In genomic region chr2:98936917-98937351, GRCh38 we compare ENCODE assay signal across 9 cellular contexts. TPM values are rescaled to one million over a fixed set of nuclear protein-coding genes. Genes with fewer than 3 reads are reported as not detected.
A peak's percentile ranks its signal among the peaks of the same experiment; 100 is the strongest.
DNase-seq lines count a peak whose midpoint lies in the region; ATAC-seq and TF ChIP-seq lines count a peak whose summit lies in the region.
"Had no signal": no experiment of that assay in that cellular context is flagged by ENCODE, and none has a peak within 500 bp of the region (broad histone marks: within the 10 kb centered on the region; RNA-seq: fewer than 3 reads in every experiment).

No MANE protein-coding gene starts in this region.

- H3K4me3 ChIP-seq in iPS-20b (ENCODE audit: low read length), result peak overlapping the region; percentile 61
- peak overlapping the region; percentile 26 to 72 (median 42) for H3K4me3 ChIP-seq in spleen

- no peak for TF ChIP-seq CTCF in spleen (IDR thresholded peaks at IDR 0.05 in 8 of 11, conservative IDR thresholded peaks at IDR 0.05 in 3 of 11)

- no peak overlapping the region for H3K27ac Mint-ChIP-seq in activated T-helper 1 cell treated with anti-CD3 and anti-CD28 coated beads, Interleukin-12 subunit alpha, Interleukin-12 subunit beta, Interleukin-2, Interleukin-4 antibody, amounts not matched to agents 30 ng/mL and 10 ng/mL and 1 ng/mL, durations not matched to agents 14 hours and 24 hours and 36 hours

- peaks cover 77% of the 10 kb centered on the region for H3K27me3 ChIP-seq in iPS-20b (ENCODE audit: insufficient read depth, low read length)
- H3K27me3 ChIP-seq in spleen (replicated peaks in 1 of 7), result peaks cover 4 to 64% (median 40%) of the 10 kb centered on the region in 7 donors

- intact Hi-C loops in activated T-helper 1 cell treated with anti-CD3 and anti-CD28 coated beads, Interleukin-12 subunit alpha, Interleukin-12 subunit beta, Interleukin-2, Interleukin-4 antibody, amounts not matched to agents 30 ng/mL and 10 ng/mL and 1 ng/mL, durations not matched to agents 14 hours and 24 hours and 36 hours (cut with micrococcal nuclease), result loop anchor here (10.0 kb wide), 1 partner anchor 128 kb away; no protein-coding TSS in a partner anchor
- intact Hi-C loops in spleen (cut with DNase I; ENCODE audit: low total_unique reads), result no loop called here

- DNase-seq in NCI-H2029 (lab: John Stamatoyannopoulos, UW), result peak; percentile 29
- DNase-seq in NCI-H2029 treated with DMSO at 0.1 percent for 48 hours (lab: John Stamatoyannopoulos, UW), result no peak
- no peak for DNase-seq in activated T-helper 1 cell treated with anti-CD3 and anti-CD28 coated beads, Interleukin-12 subunit alpha, Interleukin-12 subunit beta, Interleukin-2, Interleukin-4 antibody, amounts not matched to agents 30 ng/mL and 10 ng/mL and 1 ng/mL, durations not matched to agents 14 hours and 24 hours and 36 hours (ENCODE audit: low spot score)
- no peak for DNase-seq in spleen
- DNase-seq in SKM-1 (lab: John Stamatoyannopoulos, UW; ENCODE audit: unreplicated experiment), result no peak
- DNase-seq: amygdala had no signal

- H3K9me3 Mint-ChIP-seq in activated T-helper 1 cell treated with anti-CD3 and anti-CD28 coated beads, Interleukin-12 subunit alpha, Interleukin-12 subunit beta, Interleukin-2, Interleukin-4 antibody, amounts not matched to agents 30 ng/mL and 10 ng/mL and 1 ng/mL, durations not matched to agents 14 hours and 24 hours and 36 hours, result no peaks in the 10 kb centered on the region

- TF ChIP-seq POLR2A in spleen (IDR thresholded peaks at IDR 0.05), result no peak

- H3K4me1 Mint-ChIP-seq in activated T-helper 1 cell treated with anti-CD3 and anti-CD28 coated beads, Interleukin-12 subunit alpha, Interleukin-12 subunit beta, Interleukin-2, Interleukin-4 antibody, amounts not matched to agents 30 ng/mL and 10 ng/mL and 1 ng/mL, durations not matched to agents 14 hours and 24 hours and 36 hours (ENCODE audit: low read depth), result peaks cover 16% of the 10 kb centered on the region

- 0 out of 2 replicates have a peak, but pooled peaks cover 3% of the 10 kb centered on the region for H3K4me1 ChIP-seq in iPS-20b (ENCODE audit: insufficient read depth, low read length)
- peaks cover 10 to 32% (median 19%) of the 10 kb centered on the region in 6 donors for H3K4me1 ChIP-seq in spleen

- H3K27me3 Mint-ChIP-seq in activated T-helper 1 cell treated with anti-CD3 and anti-CD28 coated beads, Interleukin-12 subunit alpha, Interleukin-12 subunit beta, Interleukin-2, Interleukin-4 antibody, amounts not matched to agents 30 ng/mL and 10 ng/mL and 1 ng/mL, durations not matched to agents 14 hours and 24 hours and 36 hours (ENCODE audit: insufficient read depth), result peaks cover 67% of the 10 kb centered on the region

- H3K27ac ChIP-seq in iPS-20b (ENCODE audit: low read length), result no peak overlapping the region
- H3K27ac ChIP-seq in spleen, result no peak overlapping the region

- H3K36me3 ChIP-seq in iPS-20b (ENCODE audit: insufficient read depth, low read depth, low read length) (no peaks in the 10 kb centered on the region), spleen (no peaks in the 10 kb centered on the region)

- ATAC-seq in GM18861 (IDR thresholded peaks at IDR 0.05; ENCODE audit: unreplicated experiment), result no peak
- ATAC-seq in GM19452 (IDR thresholded peaks at IDR 0.05; ENCODE audit: unreplicated experiment), result no peak

- no peaks in the 10 kb centered on the region for H3K36me3 Mint-ChIP-seq in activated T-helper 1 cell treated with anti-CD3 and anti-CD28 coated beads, Interleukin-12 subunit alpha, Interleukin-12 subunit beta, Interleukin-2, Interleukin-4 antibody, amounts not matched to agents 30 ng/mL and 10 ng/mL and 1 ng/mL, durations not matched to agents 14 hours and 24 hours and 36 hours (ENCODE audit: low read depth)

- H3K9ac ChIP-seq in iPS-20b (ENCODE audit: low read depth, low read length), result no peak overlapping the region

- peak overlapping the region; percentile 70 for H3K4me3 Mint-ChIP-seq in activated T-helper 1 cell treated with anti-CD3 and anti-CD28 coated beads, Interleukin-12 subunit alpha, Interleukin-12 subunit beta, Interleukin-2, Interleukin-4 antibody, amounts not matched to agents 30 ng/mL and 10 ng/mL and 1 ng/mL, durations not matched to agents 14 hours and 24 hours and 36 hours

- WGBS in spleen, 5 donors, result 12 to 27% (median 13%) methylated on average over 35 to 49 of the region's 49 CpGs

- H3K9me3 ChIP-seq in iPS-20b (ENCODE audit: insufficient read depth, low read depth, low read length) (no peaks in the 10 kb centered on the region), spleen (no peaks in the 10 kb centered on the region)

RNA-seq across cellular contexts. Expression of gene CRACDL, which starts 0.9 kb away (rescaled TPM):
- 0.13 and 0.32 TPM in 2 replicates for total RNA-seq in activated T-helper 1 cell treated with anti-CD3 and anti-CD28 coated beads, Interleukin-12 subunit alpha, Interleukin-12 subunit beta, Interleukin-2, Interleukin-4 antibody, amounts not matched to agents 30 ng/mL and 10 ng/mL and 1 ng/mL, durations not matched to agents 14 hours and 24 hours and 36 hours
- total RNA-seq in spleen, result 1 to 10 TPM; 1.0 to 5.1 (median 2.1) TPM
- polyA plus RNA-seq in spleen, result under 1 TPM; 0.52 to 0.77 (median 0.76) TPM
